In the genomic region with DNA sequence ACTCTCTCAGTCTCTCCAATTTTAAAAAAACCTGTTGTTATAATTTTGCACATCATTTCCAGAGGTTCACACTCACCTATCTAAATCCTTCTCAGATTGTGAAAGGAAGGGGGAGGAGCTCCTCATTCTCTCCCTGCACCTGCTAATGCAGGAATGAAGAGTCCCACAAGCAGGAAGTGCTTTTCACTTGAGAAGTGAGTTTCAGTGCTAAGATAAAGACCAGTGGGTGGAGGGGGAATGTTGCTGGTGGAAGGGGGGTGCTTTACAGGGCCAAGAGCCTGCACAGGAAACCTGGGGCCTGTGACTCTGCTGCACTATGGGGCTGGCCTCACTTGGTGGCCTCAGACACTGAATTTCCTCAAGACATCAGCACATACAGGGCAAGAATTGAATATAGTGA, we compare ENCODE assay signal across 17 cellular contexts.
"Had no signal": no experiment of that assay in that cellular context is flagged by ENCODE, and none has a peak within 500 bp of the region (broad histone marks: within the 10 kb centered on the region; RNA-seq: fewer than 3 reads in every experiment).

No MANE protein-coding gene starts in this region.

- ATAC-seq: left ventricle myocardium superior had no signal

- H3K27ac Mint-ChIP-seq: T-helper 2 cell treated with Interferon-gamma antibody and Interleukin-4, amounts not matched to agents 5 μg/mL and 100 μg/mL, for 36 hours had no signal

- H3K4me3 Mint-ChIP-seq: activated T-cell treated with anti-CD3 and anti-CD28 coated beads, Interleukin-2, amount 50 U/mL, for 4 hours; T-helper 2 cell treated with Interferon-gamma antibody and Interleukin-4, amounts not matched to agents 5 μg/mL and 100 μg/mL, for 36 hours had no signal

- H3K36me3 ChIP-seq: ascending aorta, cardiac muscle cell, ovary, stomach, thoracic aorta had no signal

- H3K4me3 ChIP-seq: ascending aorta, cardiac muscle cell, ovary, stomach, thoracic aorta had no signal

- H3K4me1 ChIP-seq: ascending aorta, stomach had no signal

- DNase-seq: activated CD4-positive, alpha-beta T cell treated with anti-CD3 and anti-CD28 coated beads, Interleukin-2, amount 50 U/mL, for 1 hour; activated effector memory CD4-positive, alpha-beta T cell treated with anti-CD3 and anti-CD28 coated beads, Interleukin-2, amount 50 U/mL, for 16 hours; activated T-cell treated with anti-CD3 and anti-CD28 coated beads, Interleukin-2, amount 50 U/mL, for 4 hours; effector CD4-positive, alpha-beta T cell; foreskin melanocyte; head of caudate nucleus; kidney; left ventricle myocardium superior; mesenchymal stem cell; ovary; stimulated activated CD4-positive, alpha-beta T cell treated with anti-CD3 and anti-CD28 coated beads, Interleukin-2, amount 100 ng/mL, for 48 hours; stimulated activated CD8-positive, alpha-beta memory T cell treated with anti-CD3 and anti-CD28 coated beads, Interleukin-4, amount 100 ng/mL, for 48 hours; stomach had no signal

- H3K27me3 ChIP-seq: ascending aorta, cardiac muscle cell, ovary, stomach had no signal

- H3K9me3 ChIP-seq: ascending aorta, ovary, stomach, thoracic aorta had no signal

- H3K9me3 Mint-ChIP-seq: activated T-cell treated with anti-CD3 and anti-CD28 coated beads, Interleukin-2, amount 50 U/mL, for 4 hours; T-helper 2 cell treated with Interferon-gamma antibody and Interleukin-4, amounts not matched to agents 5 μg/mL and 100 μg/mL, for 36 hours had no signal

- H3K27ac ChIP-seq: ascending aorta, cardiac muscle cell, ovary, stomach had no signal
